25 cellular contexts compared by ENCODE assay signal in the genomic region with DNA sequence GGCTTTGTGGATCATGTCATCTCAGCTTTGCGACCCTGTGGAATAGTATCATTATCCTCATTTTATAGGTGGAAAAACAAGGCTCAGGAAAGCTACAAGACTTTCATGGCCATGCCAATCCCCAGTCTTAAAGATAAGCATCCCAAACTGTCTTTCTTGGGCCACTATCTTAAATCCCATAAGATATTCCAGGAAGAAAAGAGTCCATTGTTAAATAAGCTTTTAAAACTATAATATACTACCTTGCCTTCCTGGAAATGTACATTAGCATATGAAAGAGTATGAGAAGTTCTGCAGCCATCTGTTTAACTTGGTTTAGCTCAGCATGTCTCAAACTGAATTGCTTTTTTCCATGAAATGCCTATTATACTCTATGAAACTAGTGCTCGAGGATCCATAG.
"Had no signal": no experiment of that assay in that cellular context is flagged by ENCODE, and none has a peak within 500 bp of the region (broad histone marks: within the 10 kb centered on the region; RNA-seq: fewer than 3 reads in every experiment).

No MANE protein-coding gene starts in this region.

- ATAC-seq: activated CD4-positive, CD25-positive, alpha-beta regulatory T cell treated with anti-CD3 and anti-CD28 coated beads, Interleukin-2, amount 50 U/mL, for 24 hours; activated naive CD8-positive, alpha-beta T cell treated with anti-CD3 and anti-CD28 coated beads, Interleukin-2, amount 50 U/mL, for 24 hours; left colon; stimulated activated naive B cell treated with anti-CD40 and anti-IgM and Interleukin-4, amounts not matched to agents 10 μg/mL and 1 μg/mL and 100 μg/mL, for 72 hours had no signal

- H3K36me3 ChIP-seq: right atrium auricular region, suprapubic skin, tibial artery, WERI-Rb-1 had no signal

- H3K27ac ChIP-seq: right atrium auricular region, tibial artery, WERI-Rb-1 had no signal

- DNase-seq: activated CD4-positive, alpha-beta T cell treated with anti-CD3 and anti-CD28 coated beads for 48 hours; activated CD4-positive, alpha-beta T cell treated with anti-CD3 and anti-CD28 coated beads, Interleukin-2, amount 50 U/mL, for 48 hours; activated CD8-positive, alpha-beta memory T cell treated with anti-CD3 and anti-CD28 coated beads for 24 hours; activated effector memory CD4-positive, alpha-beta T cell treated with anti-CD3 and anti-CD28 coated beads, Interleukin-2, amount 50 U/mL, for 16 hours; activated naive CD4-positive, alpha-beta T cell treated with anti-CD3 and anti-CD28 coated beads, Interleukin-2, amount 10 ng/mL, durations not matched to agents 7 days and 5 days; activated naive CD8-positive, alpha-beta T cell treated with anti-CD3 and anti-CD28 coated beads, Interleukin-2, amount 50 U/mL, for 24 hours; amygdala; dermis blood vessel endothelial cell; effector CD4-positive, alpha-beta T cell; head of caudate nucleus; hypothalamus; immature natural killer cell; left colon; mesenchymal stem cell; nucleus accumbens; stimulated activated CD4-positive, alpha-beta T cell treated with anti-CD3 and anti-CD28 coated beads, Interleukin-15, amount 100 ng/mL, for 24 hours; stimulated activated CD4-positive, alpha-beta T cell treated with anti-CD3 and anti-CD28 coated beads, Interleukin-2, amount 100 ng/mL, for 24 hours; stimulated activated naive B cell treated with anti-CD40 and anti-IgM and Interleukin-4, amounts not matched to agents 10 μg/mL and 1 μg/mL and 100 μg/mL, for 72 hours; SW 1271; T-helper 9 cell; tibial artery; WERI-Rb-1 had no signal

- H3K27me3 ChIP-seq: right atrium auricular region, suprapubic skin, tibial artery had no signal

- H3K9me3 ChIP-seq: suprapubic skin had no signal

- H3K4me3 ChIP-seq: right atrium auricular region, suprapubic skin, tibial artery had no signal
